Comparison of ENCODE assay signal across 24 cellular contexts in the genomic region with DNA sequence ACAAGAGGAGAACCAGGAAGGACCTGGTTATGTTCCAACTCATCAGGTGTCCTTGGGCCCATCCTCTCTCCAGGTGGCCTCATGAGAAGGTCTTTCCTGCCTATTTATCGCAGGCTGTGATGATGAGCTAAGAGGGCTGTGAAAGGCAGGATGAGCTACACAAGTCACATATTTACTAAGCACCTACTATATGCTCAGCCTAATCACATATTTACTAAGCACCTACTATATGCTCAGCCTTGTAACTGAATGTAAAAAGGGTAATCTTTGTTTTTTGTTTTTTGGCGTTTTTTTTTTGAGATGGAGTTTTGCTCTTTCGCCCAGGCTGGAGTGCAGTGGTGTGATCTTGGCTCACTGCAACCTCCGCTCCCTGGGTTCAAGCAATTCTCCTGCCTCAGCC. TPM values are rescaled to one million over a fixed set of nuclear protein-coding genes. Genes with fewer than 3 reads are reported as not detected.
"Had no signal": no experiment of that assay in that cellular context is flagged by ENCODE, and none has a peak within 500 bp of the region (broad histone marks: within the 10 kb centered on the region; RNA-seq: fewer than 3 reads in every experiment).

No MANE protein-coding gene starts in this region.

- H3K36me3 ChIP-seq: heart left ventricle, pancreas, thoracic aorta, transverse colon had no signal

- H3K27ac ChIP-seq: dorsolateral prefrontal cortex, pancreas, stomach, thoracic aorta, transverse colon had no signal

- FAIRE-seq: pancreas had no signal

- DNase-seq: cortex of kidney; effector CD8-positive, alpha-beta T cell; foreskin melanocyte; heart left ventricle; hippocampal formation; left colon; left ventricle myocardium superior; mesenchymal stem cell; midbrain; occipital lobe; pancreas; stimulated activated CD4-positive, alpha-beta T cell treated with anti-CD3 and anti-CD28 coated beads, Interleukin-2, amount 100 ng/mL, for 24 hours; stimulated activated CD4-positive, alpha-beta T cell treated with anti-CD3 and anti-CD28 coated beads, Interleukin-4, amount 100 ng/mL, for 4 hours; stimulated activated naive B cell treated with anti-CD40 and anti-IgM and Interleukin-4, amounts not matched to agents 10 μg/mL and 1 μg/mL and 100 μg/mL, for 72 hours; stomach; substantia nigra; transverse colon had no signal

- H3K4me3 ChIP-seq: dorsolateral prefrontal cortex, heart left ventricle, lung, pancreas, stomach, thoracic aorta, transverse colon had no signal

- ATAC-seq: heart left ventricle; left colon; left ventricle myocardium superior; natural killer cell treated with Interleukin-12 subunit alpha and Interleukin-12 subunit beta and Interleukin-15 and Interleukin-18, amount 100 ng/mL, for 72 hours; pancreas; sciatic nerve; stimulated activated naive B cell treated with anti-CD40 and anti-IgM and Interleukin-4, amounts not matched to agents 10 μg/mL and 1 μg/mL and 100 μg/mL, for 72 hours had no signal

- H3K27me3 ChIP-seq: dorsolateral prefrontal cortex, pancreas, stomach, transverse colon had no signal

- H3K9me3 ChIP-seq: heart left ventricle, pancreas, stomach, thoracic aorta, transverse colon had no signal

RNA-seq across cellular contexts. Expression of gene NPFFR1, which starts 44.2 kb away (rescaled TPM):
- total RNA-seq: glomerular endothelial cell, progenitor cell of endocrine pancreas had no signal
- polyA plus RNA-seq: heart left ventricle had no signal
